ENCODE assay signal across 1 cellular context in the genomic region with DNA sequence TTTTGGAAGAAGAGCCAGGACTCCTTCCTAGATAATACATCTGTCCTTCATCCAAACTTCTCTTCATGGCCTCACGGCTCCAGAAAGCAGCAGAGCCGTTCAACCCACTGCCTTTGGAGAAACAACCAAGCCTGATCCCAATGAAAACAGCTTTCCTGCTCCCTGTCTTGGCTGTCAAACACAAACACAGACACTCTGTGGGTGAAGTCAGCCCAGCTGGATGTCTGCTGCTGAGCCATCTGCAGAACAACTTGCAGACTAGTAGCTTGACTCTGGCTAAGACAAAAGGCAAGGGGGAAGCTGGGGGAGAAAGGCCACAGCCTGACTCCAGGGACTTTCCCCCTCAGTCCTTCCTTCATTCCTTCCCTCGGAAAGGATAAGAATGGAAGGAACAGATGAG.
TF ChIP-seq lines count a peak whose summit lies in the region.

No MANE protein-coding gene starts in this region.

TF ChIP-seq in H1, 55 proteins besides CTCF, POLR2A, EP300 and RAD21 (continued from another document):
- no peak for TF ChIP-seq SUZ12 (IDR thresholded peaks at IDR 0.05; ENCODE audit: low read length)
- no peak for TF ChIP-seq SIX5 (IDR thresholded peaks at IDR 0.05; ENCODE audit: low read depth, low read length)
- no peak for TF ChIP-seq SIRT6 (IDR thresholded peaks at IDR 0.05; ENCODE audit: low read length)
- TF ChIP-seq KDM5A (IDR thresholded peaks at IDR 0.05; ENCODE audit: low read length) = no peak
